17 cellular contexts compared by ENCODE assay signal in the genomic region with DNA sequence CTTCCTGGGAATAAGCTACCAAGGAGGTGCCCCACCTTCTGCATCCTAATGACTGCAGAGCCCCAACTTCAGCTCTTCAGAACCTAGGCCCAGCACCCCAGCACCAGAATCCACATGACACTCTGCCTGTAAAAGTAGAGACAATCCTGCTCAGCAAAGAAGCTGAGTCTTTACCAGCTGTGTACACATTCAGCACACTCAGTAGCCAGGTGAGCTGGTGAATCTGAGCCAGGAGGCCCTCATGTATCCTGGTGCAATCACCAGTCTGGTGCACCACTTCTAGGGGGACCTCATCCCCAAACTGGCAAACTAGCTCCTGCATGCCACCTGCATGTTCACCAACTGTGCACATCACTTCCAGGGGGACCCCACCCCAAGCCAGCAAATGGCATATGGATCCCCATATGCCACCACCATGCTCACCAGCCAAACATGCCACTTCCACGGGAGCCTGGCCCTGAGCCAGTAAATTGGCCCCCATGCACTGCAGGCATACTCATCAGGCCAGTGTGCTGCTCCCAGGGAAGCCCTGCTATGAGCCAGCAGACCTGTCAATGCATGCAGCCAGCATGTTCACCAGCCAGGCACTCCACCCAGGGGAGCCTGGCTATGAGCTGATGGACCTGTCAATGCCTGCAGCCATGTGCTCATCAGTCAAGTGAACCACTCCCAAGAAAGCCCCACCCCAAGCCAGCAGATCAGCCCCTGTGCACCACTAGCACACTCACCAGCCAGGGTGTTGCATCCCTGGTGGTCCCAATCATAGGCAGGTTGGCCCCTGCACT. TPM values are rescaled to one million over a fixed set of nuclear protein-coding genes. Genes with fewer than 3 reads are reported as not detected.
DNase-seq lines count a peak whose midpoint lies in the region; ATAC-seq and TF ChIP-seq lines count a peak whose summit lies in the region.
"Had no signal": no experiment of that assay in that cellular context is flagged by ENCODE, and none has a peak within 500 bp of the region (broad histone marks: within the 10 kb centered on the region; RNA-seq: fewer than 3 reads in every experiment).

No MANE protein-coding gene starts in this region.

- no CpG with 5 or more reads among the region's 1 CpG for WGBS in trophoblast cell (ENCODE audit: extremely low coverage, insufficient coverage, insufficient read length)

- H2BK5ac ChIP-seq in trophoblast cell (ENCODE audit: low read depth, low read length, poor library complexity), result no peak overlapping the region

- no peak overlapping the region for H3K14ac ChIP-seq in trophoblast cell (ENCODE audit: low read length)

- ATAC-seq in RWPE2 (ENCODE audit: low read depth), result peak; percentile 44; the same call in 1 of the 3 replicates
- peak; percentile 38 for ATAC-seq in foreskin keratinocyte

- no peak overlapping the region for H3K4me2 ChIP-seq in trophoblast cell (ENCODE audit: low read length)
- H3K4me2 ChIP-seq in Karpas-422 (ENCODE audit: low read depth, low read length, poor library complexity, severe bottlenecking), result no peak overlapping the region

- no peak overlapping the region for H2AFZ ChIP-seq in trophoblast cell (ENCODE audit: insufficient read depth, low read length, poor library complexity)
- no peak overlapping the region for H2AFZ ChIP-seq in Karpas-422 (ENCODE audit: low read length)

- H3K4me3 ChIP-seq in RWPE2 (ENCODE audit: severe bottlenecking), result no peak overlapping the region
- peak overlapping the region; percentile 52 for H3K4me3 ChIP-seq in trophoblast cell (ENCODE audit: low read depth, low read length)
- H3K4me3 ChIP-seq in Karpas-422 (ENCODE audit: low read length), result no peak overlapping the region

- H3K27me3 ChIP-seq in RWPE2 (ENCODE audit: insufficient read depth, poor library complexity, severe bottlenecking) (peaks cover 2% of the 10 kb centered on the region), foreskin keratinocyte (no peaks in the 10 kb centered on the region), trophoblast cell (ENCODE audit: insufficient read depth, low read length) (no peaks in the 10 kb centered on the region), Karpas-422 (ENCODE audit: low read length) (no peaks in the 10 kb centered on the region; the same call in 1 of the 2 replicates)

- H3K23ac ChIP-seq in trophoblast cell (ENCODE audit: low read length), result no peak overlapping the region

- no peaks in the 10 kb centered on the region for H3K79me1 ChIP-seq in trophoblast cell (ENCODE audit: low read length)

- no peak overlapping the region for H2AK5ac ChIP-seq in trophoblast cell (ENCODE audit: low read length)

- no peaks in the 10 kb centered on the region for H4K20me1 ChIP-seq in Karpas-422 (ENCODE audit: insufficient read depth, low read depth, low read length)

- H3K36me3 ChIP-seq in RWPE2 (ENCODE audit: low read depth) (no peaks in the 10 kb centered on the region), trophoblast cell (ENCODE audit: control insufficient read depth in 1 of 2, insufficient read depth in 2 of 2, low read length in 2 of 2) (no peaks in the 10 kb centered on the region), Karpas-422 (ENCODE audit: insufficient read depth, low read length) (no peaks in the 10 kb centered on the region)

- no peak overlapping the region for H3K4ac ChIP-seq in trophoblast cell (ENCODE audit: low read depth, low read length)

- no peak overlapping the region for H2BK12ac ChIP-seq in trophoblast cell (ENCODE audit: low read length)

- no peak overlapping the region for H4K91ac ChIP-seq in trophoblast cell (ENCODE audit: low read depth, low read length)

- H3K9me3 ChIP-seq in RWPE2 (ENCODE audit: severe bottlenecking), result peaks cover 15% of the 10 kb centered on the region
- peaks cover 10% of the 10 kb centered on the region for H3K9me3 ChIP-seq in trophoblast cell (ENCODE audit: insufficient read depth, low read depth, low read length)
- peaks cover 4% of the 10 kb centered on the region; the same call in 1 of the 2 replicates for H3K9me3 ChIP-seq in Karpas-422 (ENCODE audit: low read length)

- no peak overlapping the region for H4K8ac ChIP-seq in trophoblast cell (ENCODE audit: low read depth, low read length)

- H3K9ac ChIP-seq in trophoblast cell (ENCODE audit: low read length) (peak overlapping the region; percentile 45), Karpas-422 (ENCODE audit: low read length) (no peak overlapping the region)

- H4K12ac ChIP-seq in trophoblast cell (ENCODE audit: low read depth, low read length), result no peak overlapping the region

- H3K79me2 ChIP-seq in trophoblast cell (ENCODE audit: control insufficient read depth, insufficient read depth, low read length, poor library complexity) (no peaks in the 10 kb centered on the region), Karpas-422 (ENCODE audit: low read length) (no peaks in the 10 kb centered on the region)

- no peak overlapping the region for H2BK120ac ChIP-seq in trophoblast cell (ENCODE audit: insufficient read depth, low read length, poor library complexity)

- TF ChIP-seq CTCF in RWPE2 (IDR thresholded peaks at IDR 0.05; ENCODE audit: poor library complexity, severe bottlenecking) (no peak), foreskin keratinocyte (conservative IDR thresholded peaks at IDR 0.05) (no peak)

- DNase-seq in DMS 273 (lab: John Stamatoyannopoulos, UW; ENCODE audit: unreplicated experiment), result peak; percentile 54
- no peak for DNase-seq in DMS 273 treated with DMSO at 0.1 percent for 48 hours (lab: John Stamatoyannopoulos, UW)
- no peak for DNase-seq in RWPE2 (ENCODE audit: low spot score)
- DNase-seq in foreskin keratinocyte, result peak; percentile 20 to 51
- DNase-seq in trophoblast cell, result no peak
- DNase-seq in Karpas-422, result no peak
- DNase-seq in NCI-H1092 (lab: John Stamatoyannopoulos, UW), result no peak
- no peak for DNase-seq in stimulated activated CD4-positive, alpha-beta T cell treated with anti-CD3 and anti-CD28 coated beads, Interleukin-2, amount 100 ng/mL, for 48 hours
- DNase-seq: AML-193, H9, NCI-H1105, NCI-H2227 treated with DMSO at 0.1 percent for 48 hours, NCI-H524 treated with DMSO at 0.1 percent for 48 hours had no signal

- H3K4me1 ChIP-seq in RWPE2 (ENCODE audit: insufficient read depth, poor library complexity, severe bottlenecking), result no peaks in the 10 kb centered on the region
- H3K4me1 ChIP-seq in foreskin keratinocyte, result no peaks in the 10 kb centered on the region
- no peaks in the 10 kb centered on the region for H3K4me1 ChIP-seq in trophoblast cell (ENCODE audit: control insufficient read depth in 1 of 2, insufficient read depth in 2 of 2, low read length in 2 of 2)
- no peaks in the 10 kb centered on the region for H3K4me1 ChIP-seq in Karpas-422 (ENCODE audit: low read length)

- H3K9me2 ChIP-seq in Karpas-422 (replicated peaks; ENCODE audit: insufficient read depth, low read length), result no peaks in the 10 kb centered on the region; the same call in 1 of the 2 replicates

- H3K18ac ChIP-seq in trophoblast cell (ENCODE audit: low read length), result no peak overlapping the region

- no peak overlapping the region for H3K27ac ChIP-seq in RWPE2 (ENCODE audit: poor library complexity, severe bottlenecking)
- H3K27ac ChIP-seq in foreskin keratinocyte, result no peak overlapping the region
- H3K27ac ChIP-seq in trophoblast cell (ENCODE audit: low read depth, low read length), result no peak overlapping the region
- H3K27ac ChIP-seq in Karpas-422 (ENCODE audit: low read length), result no peak overlapping the region
- H3K27ac ChIP-seq: 22Rv1, C4-2B had no signal

RNA-seq across cellular contexts. Expression of a gene that starts 15.6 kb away (rescaled TPM):
- total RNA-seq in foreskin keratinocyte, result 0.04 TPM in 1 of 2 replicates, not detected in the other
- 0.03 TPM in 1 of 2 replicates, not detected in the other for polyA plus RNA-seq in foreskin keratinocyte
- polyA plus RNA-seq in trophoblast cell (2013), result 0.03 and 0.12 TPM in 2 replicates
- 1.3 TPM in 1 of 2 replicates, not detected in the other for total RNA-seq in Karpas-422 (2014; rRNA removed; shearing (Covaris generic); ENCODE audit: low replicate concordance)
- total RNA-seq: LHCN-M2 had no signal

RNA-seq across cellular contexts. Expression of a gene that starts 35.8 kb away (rescaled TPM):
- not detected in 2 replicates for total RNA-seq in foreskin keratinocyte
- polyA plus RNA-seq in foreskin keratinocyte, result not detected in 2 replicates
- polyA plus RNA-seq in trophoblast cell (2013), result not detected in 2 replicates
- total RNA-seq in Karpas-422 (2014; rRNA removed; shearing (Covaris generic); ENCODE audit: low replicate concordance), result not detected in 2 replicates
- total RNA-seq: H9, LHCN-M2 had no signal
- polyA plus RNA-seq: IgD-negative memory B cell had no signal

Comparison
In these comparisons a context has a peak if more than half of its experiments do, and no peak if none do; other contexts are left out.
1. DNase-seq: peak in DMS 273 (single experiment) and foreskin keratinocyte (2 of 2); none in DMS 273 treated with DMSO at 0.1 percent for 48 hours (single experiment), RWPE2 (single experiment), trophoblast cell (0 of 2), Karpas-422 (single experiment), NCI-H1092 (single experiment) and stimulated activated CD4-positive, alpha-beta T cell treated with anti-CD3 and anti-CD28 coated beads, Interleukin-2, amount 100 ng/mL, for 48 hours (0 of 2).